In genomic region chr2:100260712-100261620, GRCh38 we compare ENCODE assay signal across 10 cellular contexts.
DNase-seq lines count a peak whose midpoint lies in the region; ATAC-seq, FAIRE-seq and TF ChIP-seq lines count a peak whose summit lies in the region.
"Had no signal": no experiment of that assay in that cellular context is flagged by ENCODE, and none has a peak within 500 bp of the region (broad histone marks: within the 10 kb centered on the region; RNA-seq: fewer than 3 reads in every experiment).

No MANE protein-coding gene starts in this region.

- no peaks in the 10 kb centered on the region for H3K4me1 ChIP-seq in SJCRH30
- H3K4me1 ChIP-seq in endothelial cell of umbilical vein (ENCODE audit: control insufficient read depth, extremely low read depth, insufficient read depth, low read length): no peaks in the 10 kb centered on the region

- CTCF ChIA-PET in endothelial cell of umbilical vein (lab: Charles Lee): interaction anchor here (0.6 to 11.6 kb wide), 31 partner anchors 9 to 1612 kb away, joined by 3 to 724 read pairs (median 4); no protein-coding TSS in a partner anchor

- no peaks in the 10 kb centered on the region for H3K9me3 Mint-ChIP-seq in memory B cell
- H3K9me3 Mint-ChIP-seq: activated naive CD8-positive, alpha-beta T cell treated with anti-CD3 and anti-CD28 coated beads, Interleukin-2, amount 10 ng/mL, durations not matched to agents 7 days and 5 days had no signal

- H3K4me1 Mint-ChIP-seq in memory B cell: no peaks in the 10 kb centered on the region

- H3K4me3 ChIP-seq in SJCRH30 (no peak overlapping the region), endothelial cell of umbilical vein (replicated peaks in 1 of 3; ENCODE audit: insufficient read depth in 1 of 3, low read depth in 1 of 3, low read length in 3 of 3) (no peak overlapping the region)
- H3K4me3 ChIP-seq: BLaER1 had no signal

- no TSS peak for BruUV-seq in endothelial cell of umbilical vein (replicated peaks; lab: Mats Ljungman, UMichigan)

- H3K27ac ChIP-seq in SJCRH30 (no peak overlapping the region), endothelial cell of umbilical vein (ENCODE audit: insufficient read depth, low read depth, low read length) (no peak overlapping the region)
- H3K27ac ChIP-seq: BLaER1 had no signal

- no peak for TF ChIP-seq POLR2A in endothelial cell of umbilical vein (IDR thresholded peaks at IDR 0.05; ENCODE audit: low read depth, low read length)

- no peak for FAIRE-seq in endothelial cell of umbilical vein (lab: Jason Lieb, UNC)

- H3K27me3 ChIP-seq in SJCRH30 (no peaks in the 10 kb centered on the region), endothelial cell of umbilical vein (ENCODE audit: control insufficient read depth in 2 of 2, insufficient read depth in 2 of 2, low read length in 2 of 2) (no peaks in the 10 kb centered on the region)
- H3K27me3 ChIP-seq: BLaER1 had no signal

- H4K20me1 ChIP-seq in endothelial cell of umbilical vein (replicated peaks; ENCODE audit: control insufficient read depth, extremely low read depth, insufficient read depth, low read length): no peaks in the 10 kb centered on the region
- H4K20me1 ChIP-seq: BLaER1 had no signal

- dilution Hi-C loops in endothelial cell of umbilical vein (cut with MboI; ENCODE audit: extremely low pct_ligation_motif_present, low sequenced_read_pairs): no loop called here

- TF ChIP-seq CTCF in endothelial cell of umbilical vein (IDR thresholded peaks at IDR 0.05; ENCODE audit: extremely low read depth in 1 of 2, insufficient read depth in 1 of 2, low read depth in 1 of 2, low read length in 2 of 2): peak; percentile 23 to 48

- intact Hi-C loops in endothelial cell of umbilical vein (cut with micrococcal nuclease): loop anchor here (1.0 kb wide), 2 partner anchors 443 to 702 kb away; no protein-coding TSS in a partner anchor

- H3K36me3 ChIP-seq in SJCRH30 (no peaks in the 10 kb centered on the region), endothelial cell of umbilical vein (ENCODE audit: control insufficient read depth in 2 of 2, extremely low read depth in 1 of 2, insufficient read depth in 2 of 2, low read length in 2 of 2) (no peaks in the 10 kb centered on the region)
- H3K36me3 ChIP-seq: BLaER1 had no signal

- H3K27me3 Mint-ChIP-seq in memory B cell: peaks cover 3% of the 10 kb centered on the region

- no peak overlapping the region for H3K4me3 Mint-ChIP-seq in memory B cell
- H3K4me3 Mint-ChIP-seq: activated naive CD8-positive, alpha-beta T cell treated with anti-CD3 and anti-CD28 coated beads, Interleukin-2, amount 10 ng/mL, durations not matched to agents 7 days and 5 days had no signal

- H3K4me2 ChIP-seq in endothelial cell of umbilical vein (ENCODE audit: insufficient read depth, low read length): no peak overlapping the region
- H3K4me2 ChIP-seq: BLaER1 had no signal

- H3K9ac ChIP-seq in endothelial cell of umbilical vein (replicated peaks; ENCODE audit: extremely low read depth, insufficient read depth, low read length): no peak overlapping the region
- H3K9ac ChIP-seq: BLaER1 had no signal

- H3K9me1 ChIP-seq in endothelial cell of umbilical vein (replicated peaks; ENCODE audit: control insufficient read depth, extremely low read depth, insufficient read depth, low read length): no peaks in the 10 kb centered on the region

- DNase-seq in NCI-H1417 (lab: John Stamatoyannopoulos, UW) (peak; percentile 26 to 88 (median 63)), NCI-H1417 treated with DMSO at 0.1 percent for 48 hours (lab: John Stamatoyannopoulos, UW) (no peak), HuH-7 (ENCODE audit: low spot score) (peak; percentile 75), SJCRH30 (peak; percentile 45 to 67), endothelial cell of umbilical vein (ENCODE audit: low read depth, low spot score) (peak; percentile 61), memory B cell (ENCODE audit: low spot score in 2 of 2) (peak; percentile 48 to 58)
- no peak for DNase-seq in NK-92 treated with Interleukin-12 subunit alpha and Interleukin-12 subunit beta, amount 100 ng/mL, for 24 hours (lab: John Stamatoyannopoulos, UW)
- DNase-seq: activated naive CD8-positive, alpha-beta T cell treated with anti-CD3 and anti-CD28 coated beads, Interleukin-2, amount 10 ng/mL, durations not matched to agents 7 days and 5 days had no signal

- H3K27ac Mint-ChIP-seq in memory B cell: no peak overlapping the region
- H3K27ac Mint-ChIP-seq: activated naive CD8-positive, alpha-beta T cell treated with anti-CD3 and anti-CD28 coated beads, Interleukin-2, amount 10 ng/mL, durations not matched to agents 7 days and 5 days had no signal

- H3K36me3 Mint-ChIP-seq in memory B cell: no peaks in the 10 kb centered on the region
- H3K36me3 Mint-ChIP-seq: activated naive CD8-positive, alpha-beta T cell treated with anti-CD3 and anti-CD28 coated beads, Interleukin-2, amount 10 ng/mL, durations not matched to agents 7 days and 5 days had no signal

- H2AFZ ChIP-seq in endothelial cell of umbilical vein (ENCODE audit: low read depth, low read length): no peak overlapping the region

- H3K79me2 ChIP-seq in endothelial cell of umbilical vein (ENCODE audit: control insufficient read depth, insufficient read depth, low read length): no peaks in the 10 kb centered on the region

- POLR2A ChIA-PET in endothelial cell of umbilical vein (lab: Charles Lee): no interaction called here

- H3K9me3 ChIP-seq in SJCRH30 (replicated peaks) (no peaks in the 10 kb centered on the region), endothelial cell of umbilical vein (replicated peaks; ENCODE audit: control insufficient read depth, insufficient read depth, low read length) (no peaks in the 10 kb centered on the region)
- H3K9me3 ChIP-seq: BLaER1 had no signal

- ATAC-seq in memory B cell (ENCODE audit: low read depth) (peak; percentile 78), HG02970 (IDR thresholded peaks at IDR 0.05; ENCODE audit: low FRiP score, unreplicated experiment) (no peak)

TF ChIP-seq in endothelial cell of umbilical vein, 7 proteins besides CTCF, POLR2A, EP300 and RAD21:
- TF ChIP-seq FOS (IDR thresholded peaks at IDR 0.05; ENCODE audit: borderline replicate concordance, insufficient read depth, low read length) (no peak), GATA2 (IDR thresholded peaks at IDR 0.05; ENCODE audit: insufficient read depth, insufficient read length, low read depth, low read length) (no peak), MAX (IDR thresholded peaks at IDR 0.05; ENCODE audit: insufficient read depth, insufficient read length) (no peak), POLR2AphosphoS5 (IDR thresholded peaks at IDR 0.05; ENCODE audit: insufficient read depth, low read depth, low read length) (no peak), JUN (IDR thresholded peaks at IDR 0.05; ENCODE audit: borderline replicate concordance, insufficient read depth, insufficient read length, low read depth) (no peak), EZH2 (IDR thresholded peaks at IDR 0.05; ENCODE audit: borderline replicate concordance, low read depth, low read length, severe bottlenecking) (no peak), MYC (IDR thresholded peaks at IDR 0.05; ENCODE audit: low read depth, low read length) (no peak)
TF ChIP-seq in endothelial cell of umbilical vein: peak in this region for 0.

Comparison
In these comparisons a context has a peak if more than half of its experiments do, and no peak if none do; other contexts are left out.
1. DNase-seq: peak in NCI-H1417 (3 of 3), HuH-7 (single experiment), SJCRH30 (2 of 2), endothelial cell of umbilical vein (single experiment) and memory B cell (2 of 2); none in NCI-H1417 treated with DMSO at 0.1 percent for 48 hours (single experiment) and NK-92 treated with Interleukin-12 subunit alpha and Interleukin-12 subunit beta, amount 100 ng/mL, for 24 hours (single experiment).